Comparison of ENCODE assay signal across 10 cellular contexts in genomic region chr1:62567926-62568325, GRCh38. TPM values are rescaled to one million over a fixed set of nuclear protein-coding genes. Genes with fewer than 3 reads are reported as not detected.
A peak's percentile ranks its signal among the peaks of the same experiment; 100 is the strongest.
DNase-seq lines count a peak whose midpoint lies in the region.
"Had no signal": no experiment of that assay in that cellular context is flagged by ENCODE, and none has a peak within 500 bp of the region (broad histone marks: within the 10 kb centered on the region; RNA-seq: fewer than 3 reads in every experiment).

No MANE protein-coding gene starts in this region.

- DNase-seq in GF-D8 (lab: John Stamatoyannopoulos, UW) (peak; percentile 42), LHCN-M2 (ENCODE audit: low read depth) (peak; percentile 5), MV-4-11 (lab: John Stamatoyannopoulos, UW) (peak; percentile 80), NOMO-1 treated with dmso at 0.1 percent for 144 hours (lab: John Stamatoyannopoulos, UW; ENCODE audit: unreplicated experiment) (peak; percentile 0), SKM-1 treated with dmso at 0.1 percent for 144 hours (lab: John Stamatoyannopoulos, UW; ENCODE audit: unreplicated experiment) (peak; percentile 2), fibroblast of peridontal ligament (ENCODE audit: extremely low read depth) (peak; percentile 28)

RNA-seq across cellular contexts. Expression of gene ANGPTL3, which starts 29.4 kb away (rescaled TPM):
- total RNA-seq in LHCN-M2 (2014; rRNA removed) = not detected in 2 replicates
- 0.04 TPM for polyA plus RNA-seq in LHCN-M2 (2012)
- total RNA-seq: CD8-positive, alpha-beta T cell; H1; HFFc6 had no signal
- polyA plus RNA-seq: AG04450, H1 had no signal

Comparison
In these comparisons a context has a peak if more than half of its experiments do, and no peak if none do; other contexts are left out.
1. Peak in every context shown above with its lines: DNase-seq.
2. DNase-seq: peak in every context shown above with its lines; median percentile 80 in MV-4-11; 42 in GF-D8; 28 in fibroblast of peridontal ligament; 5 in LHCN-M2; 2 in SKM-1 treated with dmso at 0.1 percent for 144 hours; 0 in NOMO-1 treated with dmso at 0.1 percent for 144 hours.